In genomic region chr16:17362191-17362590, GRCh38 we compare ENCODE assay signal across 19 cellular contexts.
DNase-seq lines count a peak whose midpoint lies in the region; ATAC-seq and TF ChIP-seq lines count a peak whose summit lies in the region.
"Had no signal": no experiment of that assay in that cellular context is flagged by ENCODE, and none has a peak within 500 bp of the region (broad histone marks: within the 10 kb centered on the region; RNA-seq: fewer than 3 reads in every experiment).

No MANE protein-coding gene starts in this region.

- DNase-seq in activated CD4-positive, alpha-beta T cell treated with anti-CD3 and anti-CD28 coated beads, Interleukin-2, amount 10 ng/mL, durations not matched to agents 7 days and 5 days = no peak
- DNase-seq in activated CD4-positive, alpha-beta T cell treated with anti-CD3 and anti-CD28 coated beads, Interleukin-2, amount 50 U/mL, for 4 hours = no peak
- no peak for DNase-seq in CD8-positive, alpha-beta memory T cell
- DNase-seq in activated T-helper 2 cell treated with anti-CD3 and anti-CD28 coated beads, Interferon-gamma antibody, Interleukin-2, Interleukin-4, amounts not matched to agents 10 μg/mL and 5 μg/mL and 100 μg/mL, durations not matched to agents 14 hours and 24 hours and 36 hours (ENCODE audit: low spot score) = no peak
- DNase-seq in natural killer cell treated with Interleukin-12 subunit alpha and Interleukin-12 subunit beta and Interleukin-15 and Interleukin-18, amount 100 ng/mL, for 72 hours (ENCODE audit: low spot score) = no peak
- DNase-seq in chondrocyte (ENCODE audit: low spot score) (no peak), thyroid gland (no peak), CD14-positive monocyte (ENCODE audit: low spot score) (no peak)
- DNase-seq: activated CD4-positive, alpha-beta T cell treated with anti-CD3 and anti-CD28 coated beads for 1 hour; GDM1; left colon; NCI-H2107; occipital lobe; PC-3; SIG-M5; stimulated activated naive CD8-positive, alpha-beta T cell treated with anti-CD3 and anti-CD28 coated beads, Interleukin-15, amount 100 ng/mL, for 72 hours; upper lobe of left lung had no signal

- H3K4me1 ChIP-seq in CD8-positive, alpha-beta memory T cell (ENCODE audit: insufficient read depth, low read length) = peaks cover 98% of the 10 kb centered on the region
- H3K4me1 ChIP-seq in thyroid gland = peaks cover 56 to 74% of the 10 kb centered on the region in 2 donors

- peaks cover 94% of the 10 kb centered on the region for H3K4me1 Mint-ChIP-seq in activated CD4-positive, alpha-beta T cell treated with anti-CD3 and anti-CD28 coated beads, Interleukin-2, amount 10 ng/mL, durations not matched to agents 7 days and 5 days
- peaks cover 90 to 98% (median 97%) of the 10 kb centered on the region in 3 donors for H3K4me1 Mint-ChIP-seq in CD8-positive, alpha-beta memory T cell
- H3K4me1 Mint-ChIP-seq in activated T-helper 2 cell treated with anti-CD3 and anti-CD28 coated beads, Interferon-gamma antibody, Interleukin-2, Interleukin-4, amounts not matched to agents 10 μg/mL and 5 μg/mL and 100 μg/mL, durations not matched to agents 14 hours and 24 hours and 36 hours (ENCODE audit: low read depth) = peaks cover 86% of the 10 kb centered on the region
- peaks cover 77 to 88% of the 10 kb centered on the region in 2 donors for H3K4me1 Mint-ChIP-seq in natural killer cell treated with Interleukin-12 subunit alpha and Interleukin-12 subunit beta and Interleukin-15 and Interleukin-18, amount 100 ng/mL, for 72 hours (ENCODE audit: low read depth in 2 of 2)
- H3K4me1 Mint-ChIP-seq in chondrocyte (ENCODE audit: low read depth) = peaks cover 84% of the 10 kb centered on the region
- peaks cover 80% of the 10 kb centered on the region for H3K4me1 Mint-ChIP-seq in CD14-positive monocyte

- H3K4me3 ChIP-seq in CD8-positive, alpha-beta memory T cell (ENCODE audit: low read length) = no peak overlapping the region
- no peak overlapping the region for H3K4me3 ChIP-seq in thyroid gland (replicated peaks in 1 of 3)
- H3K4me3 ChIP-seq: right atrium auricular region, upper lobe of left lung had no signal

- intact Hi-C loops in activated T-helper 2 cell treated with anti-CD3 and anti-CD28 coated beads, Interferon-gamma antibody, Interleukin-2, Interleukin-4, amounts not matched to agents 10 μg/mL and 5 μg/mL and 100 μg/mL, durations not matched to agents 14 hours and 24 hours and 36 hours (cut with micrococcal nuclease) = no loop called here
- intact Hi-C loops in thyroid gland (cut with DNase I) (no loop called here), CD14-positive monocyte (cut with micrococcal nuclease) (no loop called here)

- H3K27ac Mint-ChIP-seq in activated CD4-positive, alpha-beta T cell treated with anti-CD3 and anti-CD28 coated beads, Interleukin-2, amount 10 ng/mL, durations not matched to agents 7 days and 5 days = peak overlapping the region; percentile 71
- H3K27ac Mint-ChIP-seq in CD8-positive, alpha-beta memory T cell = peak overlapping the region in 7 of 8 donors; percentile 89 to 99 (median 97)
- peak overlapping the region; percentile 38 for H3K27ac Mint-ChIP-seq in activated T-helper 2 cell treated with anti-CD3 and anti-CD28 coated beads, Interferon-gamma antibody, Interleukin-2, Interleukin-4, amounts not matched to agents 10 μg/mL and 5 μg/mL and 100 μg/mL, durations not matched to agents 14 hours and 24 hours and 36 hours
- peak overlapping the region; percentile 28 to 81 for H3K27ac Mint-ChIP-seq in natural killer cell treated with Interleukin-12 subunit alpha and Interleukin-12 subunit beta and Interleukin-15 and Interleukin-18, amount 100 ng/mL, for 72 hours
- H3K27ac Mint-ChIP-seq in chondrocyte (ENCODE audit: unreplicated experiment) (no peak overlapping the region), CD14-positive monocyte (peak overlapping the region in 1 of 7 donors; percentile 3)

- POLR2A ChIA-PET in activated CD4-positive, alpha-beta T cell treated with anti-CD3 and anti-CD28 coated beads, Interleukin-2, amount 10 ng/mL, durations not matched to agents 7 days and 5 days (lab: Charles Lee) = no interaction called here
- POLR2A ChIA-PET in CD8-positive, alpha-beta memory T cell (lab: Charles Lee) = no interaction called here

- H3K9me3 ChIP-seq in CD8-positive, alpha-beta memory T cell (ENCODE audit: low read length) = no peaks in the 10 kb centered on the region
- no peaks in the 10 kb centered on the region for H3K9me3 ChIP-seq in thyroid gland
- H3K9me3 ChIP-seq: right atrium auricular region, upper lobe of left lung had no signal

- no peak overlapping the region for H3K4me3 Mint-ChIP-seq in activated CD4-positive, alpha-beta T cell treated with anti-CD3 and anti-CD28 coated beads, Interleukin-2, amount 10 ng/mL, durations not matched to agents 7 days and 5 days
- no peak overlapping the region for H3K4me3 Mint-ChIP-seq in CD8-positive, alpha-beta memory T cell
- H3K4me3 Mint-ChIP-seq in activated T-helper 2 cell treated with anti-CD3 and anti-CD28 coated beads, Interferon-gamma antibody, Interleukin-2, Interleukin-4, amounts not matched to agents 10 μg/mL and 5 μg/mL and 100 μg/mL, durations not matched to agents 14 hours and 24 hours and 36 hours (ENCODE audit: low read depth) = no peak overlapping the region
- no peak overlapping the region for H3K4me3 Mint-ChIP-seq in natural killer cell treated with Interleukin-12 subunit alpha and Interleukin-12 subunit beta and Interleukin-15 and Interleukin-18, amount 100 ng/mL, for 72 hours
- H3K4me3 Mint-ChIP-seq in chondrocyte (ENCODE audit: unreplicated experiment) (no peak overlapping the region), CD14-positive monocyte (no peak overlapping the region)
- H3K4me3 Mint-ChIP-seq: stimulated activated naive CD8-positive, alpha-beta T cell treated with anti-CD3 and anti-CD28 coated beads, Interleukin-15, amount 100 ng/mL, for 72 hours had no signal

- H3K36me3 ChIP-seq in CD8-positive, alpha-beta memory T cell (ENCODE audit: insufficient read depth, low read length) = no peaks in the 10 kb centered on the region
- H3K36me3 ChIP-seq in thyroid gland = no peaks in the 10 kb centered on the region
- H3K36me3 ChIP-seq: right atrium auricular region, upper lobe of left lung had no signal

- ATAC-seq in natural killer cell treated with Interleukin-12 subunit alpha and Interleukin-12 subunit beta and Interleukin-15 and Interleukin-18, amount 100 ng/mL, for 72 hours = no peak
- ATAC-seq: HCT116; PC-3; stimulated activated naive CD8-positive, alpha-beta T cell treated with anti-CD3 and anti-CD28 coated beads, Interleukin-15, amount 100 ng/mL, for 72 hours had no signal

- H3K9me3 Mint-ChIP-seq in activated CD4-positive, alpha-beta T cell treated with anti-CD3 and anti-CD28 coated beads, Interleukin-2, amount 10 ng/mL, durations not matched to agents 7 days and 5 days = peaks cover 9% of the 10 kb centered on the region
- no peaks in the 10 kb centered on the region for H3K9me3 Mint-ChIP-seq in CD8-positive, alpha-beta memory T cell
- H3K9me3 Mint-ChIP-seq in activated T-helper 2 cell treated with anti-CD3 and anti-CD28 coated beads, Interferon-gamma antibody, Interleukin-2, Interleukin-4, amounts not matched to agents 10 μg/mL and 5 μg/mL and 100 μg/mL, durations not matched to agents 14 hours and 24 hours and 36 hours = no peaks in the 10 kb centered on the region
- H3K9me3 Mint-ChIP-seq in natural killer cell treated with Interleukin-12 subunit alpha and Interleukin-12 subunit beta and Interleukin-15 and Interleukin-18, amount 100 ng/mL, for 72 hours = peaks cover 4% of the 10 kb centered on the region
- H3K9me3 Mint-ChIP-seq in chondrocyte (ENCODE audit: low read depth) (no peaks in the 10 kb centered on the region), CD14-positive monocyte (peaks cover 0 to 2% (median 0%) of the 10 kb centered on the region in 7 donors)

- no peaks in the 10 kb centered on the region for H3K27me3 Mint-ChIP-seq in activated CD4-positive, alpha-beta T cell treated with anti-CD3 and anti-CD28 coated beads, Interleukin-2, amount 10 ng/mL, durations not matched to agents 7 days and 5 days
- H3K27me3 Mint-ChIP-seq in CD8-positive, alpha-beta memory T cell = no peaks in the 10 kb centered on the region
- no peaks in the 10 kb centered on the region for H3K27me3 Mint-ChIP-seq in activated T-helper 2 cell treated with anti-CD3 and anti-CD28 coated beads, Interferon-gamma antibody, Interleukin-2, Interleukin-4, amounts not matched to agents 10 μg/mL and 5 μg/mL and 100 μg/mL, durations not matched to agents 14 hours and 24 hours and 36 hours (ENCODE audit: low read depth)
- no peaks in the 10 kb centered on the region for H3K27me3 Mint-ChIP-seq in natural killer cell treated with Interleukin-12 subunit alpha and Interleukin-12 subunit beta and Interleukin-15 and Interleukin-18, amount 100 ng/mL, for 72 hours
- H3K27me3 Mint-ChIP-seq in chondrocyte (ENCODE audit: low read depth) (no peaks in the 10 kb centered on the region), CD14-positive monocyte (ENCODE audit: low read depth in 3 of 3) (peaks cover 0 to 2% (median 0%) of the 10 kb centered on the region in 3 donors)
- H3K27me3 Mint-ChIP-seq: stimulated activated naive CD8-positive, alpha-beta T cell treated with anti-CD3 and anti-CD28 coated beads, Interleukin-15, amount 100 ng/mL, for 72 hours had no signal

- no peak for TF ChIP-seq POLR2A in thyroid gland (IDR thresholded peaks at IDR 0.05)

- CTCF ChIA-PET in activated CD4-positive, alpha-beta T cell treated with anti-CD3 and anti-CD28 coated beads, Interleukin-2, amount 10 ng/mL, durations not matched to agents 7 days and 5 days (lab: Charles Lee) = interaction anchor here (0.7 kb wide), 1 partner anchor 36 kb away, joined by 6 read pairs; no protein-coding TSS in a partner anchor
- CTCF ChIA-PET in CD8-positive, alpha-beta memory T cell (lab: Charles Lee) = interaction anchor here (1.3 kb wide), 1 partner anchor 10 kb away, joined by 3 read pairs; no protein-coding TSS in a partner anchor

- H3K27ac ChIP-seq in CD8-positive, alpha-beta memory T cell (ENCODE audit: low read depth, low read length) = no peak overlapping the region
- peak overlapping the region in 1 of 3 donors; percentile 41 for H3K27ac ChIP-seq in thyroid gland
- H3K27ac ChIP-seq: right atrium auricular region, upper lobe of left lung had no signal

- peaks cover 61% of the 10 kb centered on the region for H3K36me3 Mint-ChIP-seq in activated CD4-positive, alpha-beta T cell treated with anti-CD3 and anti-CD28 coated beads, Interleukin-2, amount 10 ng/mL, durations not matched to agents 7 days and 5 days (ENCODE audit: low read depth)
- H3K36me3 Mint-ChIP-seq in CD8-positive, alpha-beta memory T cell = peaks cover 0 to 5% (median 5%) of the 10 kb centered on the region in 3 donors
- peaks cover 31% of the 10 kb centered on the region for H3K36me3 Mint-ChIP-seq in activated T-helper 2 cell treated with anti-CD3 and anti-CD28 coated beads, Interferon-gamma antibody, Interleukin-2, Interleukin-4, amounts not matched to agents 10 μg/mL and 5 μg/mL and 100 μg/mL, durations not matched to agents 14 hours and 24 hours and 36 hours (ENCODE audit: low read depth)
- H3K36me3 Mint-ChIP-seq in natural killer cell treated with Interleukin-12 subunit alpha and Interleukin-12 subunit beta and Interleukin-15 and Interleukin-18, amount 100 ng/mL, for 72 hours = peaks cover 3% of the 10 kb centered on the region
- H3K36me3 Mint-ChIP-seq in chondrocyte (ENCODE audit: low read depth) (no peaks in the 10 kb centered on the region), CD14-positive monocyte (peaks cover 15 to 21% of the 10 kb centered on the region in 2 donors)

- 69 to 75% methylated on average over 5 of the region's 5 CpGs for WGBS in thyroid gland, 2 donors

- no peak for TF ChIP-seq CTCF in chondrocyte (IDR thresholded peaks at IDR 0.05)
- no peak for TF ChIP-seq CTCF in thyroid gland (IDR thresholded peaks at IDR 0.05)
- TF ChIP-seq CTCF in CD14-positive monocyte (IDR thresholded peaks at IDR 0.05) = no peak

- no peaks in the 10 kb centered on the region for H3K27me3 ChIP-seq in CD8-positive, alpha-beta memory T cell (ENCODE audit: insufficient read depth, low read length, poor library complexity, severe bottlenecking)
- no peaks in the 10 kb centered on the region for H3K27me3 ChIP-seq in thyroid gland
- H3K27me3 ChIP-seq: right atrium auricular region, upper lobe of left lung had no signal
